In genomic region chr9:112520069-112520468, GRCh38 we compare ENCODE assay signal across 30 cellular contexts.
"Had no signal": no experiment of that assay in that cellular context is flagged by ENCODE, and none has a peak within 500 bp of the region (broad histone marks: within the 10 kb centered on the region; RNA-seq: fewer than 3 reads in every experiment).

No MANE protein-coding gene starts in this region.

- H3K4me3 ChIP-seq: hepatocyte, left ventricle myocardium inferior, lung, mucosa of descending colon, pancreas, prostate gland, skin epidermis, suprapubic skin, thoracic aorta, tibial artery, upper lobe of right lung had no signal

- H2AFZ ChIP-seq: hepatocyte had no signal

- H3K9me3 ChIP-seq: left ventricle myocardium inferior, mucosa of descending colon, pancreas, prostate gland, suprapubic skin, thoracic aorta, tibial artery, upper lobe of right lung had no signal

- H3K27me3 Mint-ChIP-seq: naive thymus-derived CD4-positive, alpha-beta T cell; natural killer cell treated with Interleukin-12 subunit alpha and Interleukin-12 subunit beta and Interleukin-15 and Interleukin-18, amount 100 ng/mL, for 72 hours; stimulated activated naive CD8-positive, alpha-beta T cell treated with anti-CD3 and anti-CD28 coated beads, Interleukin-15, Interleukin-2, amounts not matched to agents 100 ng/mL and 50 ng/mL, for 24 hours had no signal

- FAIRE-seq: pancreas, urothelium cell line had no signal

- H3K4me2 ChIP-seq: hepatocyte had no signal

- H3K27ac ChIP-seq: hepatocyte, left ventricle myocardium inferior, pancreas, prostate gland, skin epidermis, suprapubic skin, thoracic aorta, tibial artery, upper lobe of right lung had no signal

- H3K27ac Mint-ChIP-seq: natural killer cell treated with Interleukin-12 subunit alpha and Interleukin-12 subunit beta and Interleukin-15 and Interleukin-18, amount 100 ng/mL, for 72 hours; stimulated activated effector memory CD8-positive, alpha-beta T cell treated with anti-CD3 and anti-CD28 coated beads, Interleukin-12 subunit alpha, Interleukin-12 subunit beta, amount 100 ng/mL, for 72 hours; stimulated activated naive CD8-positive, alpha-beta T cell treated with anti-CD3 and anti-CD28 coated beads, Interleukin-15, Interleukin-2, amounts not matched to agents 100 ng/mL and 50 ng/mL, for 24 hours had no signal

- ATAC-seq: mucosa of descending colon; naive thymus-derived CD4-positive, alpha-beta T cell; natural killer cell treated with Interleukin-12 subunit alpha and Interleukin-12 subunit beta and Interleukin-15 and Interleukin-18, amount 100 ng/mL, for 72 hours; pancreas; right cardiac atrium; sciatic nerve; stimulated activated effector memory CD8-positive, alpha-beta T cell treated with anti-CD3 and anti-CD28 coated beads, Interleukin-12 subunit alpha, Interleukin-12 subunit beta, amount 100 ng/mL, for 72 hours; upper lobe of right lung had no signal

- H3K4me3 Mint-ChIP-seq: naive thymus-derived CD4-positive, alpha-beta T cell; natural killer cell treated with Interleukin-12 subunit alpha and Interleukin-12 subunit beta and Interleukin-15 and Interleukin-18, amount 100 ng/mL, for 72 hours; neural crest cell; stimulated activated effector memory CD8-positive, alpha-beta T cell treated with anti-CD3 and anti-CD28 coated beads, Interleukin-12 subunit alpha, Interleukin-12 subunit beta, amount 100 ng/mL, for 72 hours; stimulated activated naive CD8-positive, alpha-beta T cell treated with anti-CD3 and anti-CD28 coated beads, Interleukin-15, Interleukin-2, amounts not matched to agents 100 ng/mL and 50 ng/mL, for 24 hours had no signal

- H3K4me1 Mint-ChIP-seq: stimulated activated effector memory CD8-positive, alpha-beta T cell treated with anti-CD3 and anti-CD28 coated beads, Interleukin-12 subunit alpha, Interleukin-12 subunit beta, amount 100 ng/mL, for 72 hours had no signal

- H3K27me3 ChIP-seq: hepatocyte, pancreas, suprapubic skin, tibial artery, upper lobe of right lung had no signal

- H3K36me3 Mint-ChIP-seq: natural killer cell treated with Interleukin-12 subunit alpha and Interleukin-12 subunit beta and Interleukin-15 and Interleukin-18, amount 100 ng/mL, for 72 hours; stimulated activated effector memory CD8-positive, alpha-beta T cell treated with anti-CD3 and anti-CD28 coated beads, Interleukin-12 subunit alpha, Interleukin-12 subunit beta, amount 100 ng/mL, for 72 hours had no signal

- H3K36me3 ChIP-seq: left ventricle myocardium inferior, pancreas, prostate gland, suprapubic skin, thoracic aorta, tibial artery, upper lobe of right lung had no signal

- DNase-seq: islet precursor cell; left ventricle myocardium inferior; midbrain; mucosa of descending colon; naive thymus-derived CD4-positive, alpha-beta T cell; nucleus accumbens; pancreas; posterior cingulate gyrus; retina; right cardiac atrium; stimulated activated CD4-positive, alpha-beta T cell treated with anti-CD3 and anti-CD28 coated beads, Interleukin-12 subunit alpha, Interleukin-12 subunit beta, amount 100 ng/mL, for 4 hours; stimulated activated CD4-positive, alpha-beta T cell treated with anti-CD3 and anti-CD28 coated beads, Interleukin-15, amount 100 ng/mL, for 24 hours; stimulated activated CD4-positive, alpha-beta T cell treated with anti-CD3 and anti-CD28 coated beads, Interleukin-2, amount 100 ng/mL, for 24 hours; stimulated activated CD4-positive, alpha-beta T cell treated with anti-CD3 and anti-CD28 coated beads, Interleukin-4, amount 100 ng/mL, for 1 hour; stimulated activated naive CD4-positive, alpha-beta T cell; tibial artery; trophoblast cell; upper lobe of right lung had no signal

- H3K4me1 ChIP-seq: left ventricle myocardium inferior, pancreas, prostate gland, suprapubic skin, tibial artery, upper lobe of right lung had no signal

- H3K9me3 Mint-ChIP-seq: naive thymus-derived CD4-positive, alpha-beta T cell; natural killer cell treated with Interleukin-12 subunit alpha and Interleukin-12 subunit beta and Interleukin-15 and Interleukin-18, amount 100 ng/mL, for 72 hours; stimulated activated effector memory CD8-positive, alpha-beta T cell treated with anti-CD3 and anti-CD28 coated beads, Interleukin-12 subunit alpha, Interleukin-12 subunit beta, amount 100 ng/mL, for 72 hours had no signal
